ENCODE assay signal across 1 cellular context in the genomic region with DNA sequence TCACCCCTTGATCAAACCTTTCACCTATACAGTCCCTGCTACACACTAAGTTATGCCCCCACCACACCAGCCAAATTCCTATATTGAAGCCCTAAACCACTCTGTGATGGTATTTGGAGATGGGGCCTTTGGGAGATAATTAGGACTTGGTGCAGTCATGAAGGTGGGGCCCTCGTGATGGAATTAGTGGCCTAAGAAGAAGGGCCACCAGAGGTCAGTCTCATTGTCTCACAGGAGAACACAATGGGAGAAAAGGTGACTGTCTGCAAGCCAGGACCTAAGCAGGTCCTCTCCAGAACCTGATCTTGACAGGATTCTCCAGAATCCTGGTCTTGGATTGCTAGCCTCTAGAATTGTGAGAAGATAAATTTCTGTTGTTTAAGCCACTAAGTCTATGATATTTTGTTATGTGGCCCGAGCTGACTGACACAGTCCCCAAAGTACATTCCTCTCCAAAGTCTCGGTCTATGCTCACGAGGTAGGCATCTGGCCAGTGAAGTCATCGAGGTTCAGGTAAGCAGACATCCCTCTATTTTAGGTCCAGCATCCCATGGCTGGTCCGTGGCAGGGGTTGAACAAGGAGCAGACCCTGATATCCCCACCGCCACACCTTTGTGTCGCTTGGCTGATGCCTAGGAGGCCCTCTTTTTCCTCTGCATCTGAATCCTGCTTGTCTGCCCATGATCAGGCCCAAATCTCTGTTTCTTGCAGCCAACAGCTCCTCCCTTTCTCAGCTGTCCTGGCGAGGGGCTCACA.
TF ChIP-seq lines count a peak whose summit lies in the region.

No MANE protein-coding gene starts in this region.

TF ChIP-seq in A549, 52 proteins besides CTCF, POLR2A, EP300 and RAD21:
- no peak for TF ChIP-seq EHF (CRISPR knock-in tag; IDR thresholded peaks at IDR 0.05)
TF ChIP-seq in A549: peak in this region for 0.
